Comparison of ENCODE assay signal across 1 cellular context in genomic region chr1:150925080-150925479, GRCh38.
TF ChIP-seq lines count a peak whose summit lies in the region.

No MANE protein-coding gene starts in this region.

TF ChIP-seq in GM12878, 131 proteins besides CTCF, POLR2A, EP300 and RAD21:
- TF ChIP-seq WRNIP1 (IDR thresholded peaks at IDR 0.05; ENCODE audit: borderline replicate concordance, low read depth, low read length) (no peak), ZNF384 (IDR thresholded peaks at IDR 0.05; ENCODE audit: borderline replicate concordance, low read depth, low read length) (peak; percentile 26; the same call in 1 of the 2 replicates)
